Comparison of ENCODE assay signal across 1 cellular context in the genomic region with DNA sequence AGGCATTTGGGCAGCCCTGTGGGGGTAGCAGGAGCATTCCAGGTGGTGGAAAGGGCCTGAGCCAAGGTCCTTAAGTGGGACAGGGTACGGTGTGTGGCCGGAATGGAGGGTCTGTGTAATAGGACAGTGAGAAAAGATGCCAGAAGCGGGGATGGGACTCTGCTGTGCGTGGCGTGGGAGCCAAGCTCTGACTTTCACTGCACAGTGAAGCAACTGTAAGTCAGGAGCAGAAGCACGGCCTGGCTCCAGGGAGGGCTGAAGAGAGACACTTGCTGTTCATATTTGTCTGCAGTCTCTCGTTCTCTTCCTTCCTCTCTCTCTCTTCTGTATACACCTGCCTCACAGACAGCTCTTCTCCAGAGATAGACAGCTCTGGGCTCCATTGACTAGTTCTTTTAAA.
TF ChIP-seq lines count a peak whose summit lies in the region.

No MANE protein-coding gene starts in this region.

TF ChIP-seq in IMR-90, 13 proteins besides CTCF, POLR2A, EP300 and RAD21:
- TF ChIP-seq RCOR1 (IDR thresholded peaks at IDR 0.05; ENCODE audit: insufficient replicate concordance, low read length) = no peak
- no peak for TF ChIP-seq SMC3 (IDR thresholded peaks at IDR 0.05; ENCODE audit: low read depth, low read length)
- TF ChIP-seq BHLHE40 (IDR thresholded peaks at IDR 0.05; ENCODE audit: low read depth, low read length) = no peak
- TF ChIP-seq CHD1 (IDR thresholded peaks at IDR 0.05; ENCODE audit: low read depth, low read length) = no peak
- TF ChIP-seq RFX5 (IDR thresholded peaks at IDR 0.05; ENCODE audit: low read depth, low read length) = no peak
- TF ChIP-seq, protein P1, sequence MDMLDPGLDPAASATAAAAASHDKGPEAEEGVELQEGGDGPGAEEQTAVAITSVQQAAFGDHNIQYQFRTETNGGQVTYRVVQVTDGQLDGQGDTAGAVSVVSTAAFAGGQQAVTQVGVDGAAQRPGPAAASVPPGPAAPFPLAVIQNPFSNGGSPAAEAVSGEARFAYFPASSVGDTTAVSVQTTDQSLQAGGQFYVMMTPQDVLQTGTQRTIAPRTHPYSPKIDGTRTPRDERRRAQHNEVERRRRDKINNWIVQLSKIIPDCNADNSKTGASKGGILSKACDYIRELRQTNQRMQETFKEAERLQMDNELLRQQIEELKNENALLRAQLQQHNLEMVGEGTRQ (IDR thresholded peaks at IDR 0.05; ENCODE audit: low read depth, low read length) = no peak
TF ChIP-seq in IMR-90: peak in this region for 0.
